In the genomic region with DNA sequence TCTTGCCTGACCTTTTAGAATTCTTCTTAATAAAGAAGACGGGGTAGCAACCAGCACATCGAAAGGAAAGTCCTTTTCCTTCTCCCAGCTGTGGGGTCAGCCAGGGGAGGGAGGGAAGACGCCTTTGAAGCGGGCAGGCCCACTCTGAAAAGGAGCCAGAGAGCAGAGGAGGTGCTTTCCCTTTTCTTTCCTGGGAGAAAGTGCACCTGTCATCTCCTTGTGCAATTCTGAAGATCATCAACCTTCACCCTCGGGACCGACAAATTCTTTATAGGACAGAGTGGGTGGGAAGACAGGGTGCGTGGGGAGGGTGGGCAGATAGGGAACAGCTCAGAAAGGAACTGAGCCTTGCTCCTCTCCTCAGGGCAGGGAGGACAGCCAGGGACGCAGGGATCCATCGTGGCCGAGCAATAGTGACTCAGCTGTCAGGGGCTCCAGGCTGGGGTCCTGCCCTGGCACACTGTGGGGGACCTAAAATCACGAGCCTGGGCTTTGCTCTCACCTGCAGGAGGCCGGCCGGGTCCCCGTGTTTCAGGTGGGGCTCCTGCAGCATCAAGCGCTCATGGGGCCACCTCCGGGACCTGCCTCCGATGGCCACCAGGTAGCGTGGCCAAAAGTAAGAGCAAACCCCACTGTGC, we compare ENCODE assay signal across 18 cellular contexts.
"Had no signal": no experiment of that assay in that cellular context is flagged by ENCODE, and none has a peak within 500 bp of the region (broad histone marks: within the 10 kb centered on the region; RNA-seq: fewer than 3 reads in every experiment).

No MANE protein-coding gene starts in this region.

- H3K4me1 Mint-ChIP-seq: activated CD4-positive, alpha-beta T cell treated with anti-CD3 and anti-CD28 coated beads, Interleukin-2, amount 10 ng/mL, durations not matched to agents 24 days and 14 days had no signal

- H3K27ac Mint-ChIP-seq: activated CD4-positive, alpha-beta T cell treated with anti-CD3 and anti-CD28 coated beads, Interleukin-2, amount 10 ng/mL, durations not matched to agents 24 days and 14 days; activated CD8-positive, alpha-beta T cell treated with anti-CD3 and anti-CD28 coated beads, Interleukin-2, amount 10 ng/mL, durations not matched to agents 7 days and 5 days; dendritic cell treated with granulocyte-macrophage colony-stimulating factor and Interleukin-4, amounts not matched to agents 40 ng/mL and 50 ng/mL, for 4 days; neural progenitor cell had no signal

- H3K27me3 ChIP-seq: neural progenitor cell, ovary, thyroid gland had no signal

- H3K9me3 Mint-ChIP-seq: activated CD4-positive, alpha-beta T cell treated with anti-CD3 and anti-CD28 coated beads, Interleukin-2, amount 10 ng/mL, durations not matched to agents 24 days and 14 days; activated T-cell treated with anti-CD3 and anti-CD28 coated beads, Interleukin-2, amount 50 U/mL, for 4 hours; dendritic cell treated with granulocyte-macrophage colony-stimulating factor and Interleukin-4, amounts not matched to agents 40 ng/mL and 50 ng/mL, for 4 days had no signal

- ATAC-seq: activated CD8-positive, alpha-beta T cell treated with anti-CD3 and anti-CD28 coated beads, Interleukin-2, amount 10 ng/mL, durations not matched to agents 7 days and 5 days; activated T-cell treated with anti-CD3 and anti-CD28 coated beads, Interleukin-2, amount 50 U/mL, for 4 hours; left colon; SK-N-SH treated with all-trans-retinoic acid at 6 μM for 48 hours had no signal

- DNase-seq: activated CD4-positive, alpha-beta T cell treated with anti-CD3 and anti-CD28 coated beads, Interleukin-2, amount 10 ng/mL, durations not matched to agents 24 days and 14 days; activated CD8-positive, alpha-beta T cell treated with anti-CD3 and anti-CD28 coated beads, Interleukin-2, amount 10 ng/mL, durations not matched to agents 7 days and 5 days; activated effector memory CD4-positive, alpha-beta T cell treated with Interleukin-2 at 50 U/mL for 16 hours; activated naive CD4-positive, alpha-beta T cell treated with anti-CD3 and anti-CD28 coated beads, Interleukin-2, amount 50 U/mL, for 16 hours; activated T-cell treated with anti-CD3 and anti-CD28 coated beads, Interleukin-2, amount 50 U/mL, for 4 hours; effector CD8-positive, alpha-beta T cell; esophagus squamous epithelium; left colon; stimulated activated naive CD4-positive, alpha-beta T cell; T-helper 1 cell; T-helper 9 cell; thyroid gland had no signal

- H3K4me1 ChIP-seq: esophagus squamous epithelium, thyroid gland had no signal

- FAIRE-seq: astrocyte, bronchial epithelial cell had no signal

- H3K9me3 ChIP-seq: esophagus squamous epithelium, ovary, thyroid gland had no signal

- H3K4me3 Mint-ChIP-seq: activated CD4-positive, alpha-beta T cell treated with anti-CD3 and anti-CD28 coated beads, Interleukin-2, amount 10 ng/mL, durations not matched to agents 24 days and 14 days; activated CD8-positive, alpha-beta T cell treated with anti-CD3 and anti-CD28 coated beads, Interleukin-2, amount 10 ng/mL, durations not matched to agents 7 days and 5 days; activated T-cell treated with anti-CD3 and anti-CD28 coated beads, Interleukin-2, amount 50 U/mL, for 4 hours; dendritic cell treated with granulocyte-macrophage colony-stimulating factor and Interleukin-4, amounts not matched to agents 40 ng/mL and 50 ng/mL, for 4 days; neural progenitor cell had no signal

- H3K36me3 ChIP-seq: esophagus squamous epithelium, neural progenitor cell, ovary, thyroid gland had no signal

- H3K4me3 ChIP-seq: esophagus squamous epithelium, neural progenitor cell, ovary, thyroid gland had no signal

- H3K36me3 Mint-ChIP-seq: neural progenitor cell had no signal

- H3K27me3 Mint-ChIP-seq: activated CD4-positive, alpha-beta T cell treated with anti-CD3 and anti-CD28 coated beads, Interleukin-2, amount 10 ng/mL, durations not matched to agents 24 days and 14 days had no signal

- H3K27ac ChIP-seq: esophagus squamous epithelium, neural progenitor cell, ovary, thyroid gland had no signal

- H3K9ac ChIP-seq: neural progenitor cell had no signal
